Comparison of ENCODE assay signal across 9 cellular contexts in the genomic region with DNA sequence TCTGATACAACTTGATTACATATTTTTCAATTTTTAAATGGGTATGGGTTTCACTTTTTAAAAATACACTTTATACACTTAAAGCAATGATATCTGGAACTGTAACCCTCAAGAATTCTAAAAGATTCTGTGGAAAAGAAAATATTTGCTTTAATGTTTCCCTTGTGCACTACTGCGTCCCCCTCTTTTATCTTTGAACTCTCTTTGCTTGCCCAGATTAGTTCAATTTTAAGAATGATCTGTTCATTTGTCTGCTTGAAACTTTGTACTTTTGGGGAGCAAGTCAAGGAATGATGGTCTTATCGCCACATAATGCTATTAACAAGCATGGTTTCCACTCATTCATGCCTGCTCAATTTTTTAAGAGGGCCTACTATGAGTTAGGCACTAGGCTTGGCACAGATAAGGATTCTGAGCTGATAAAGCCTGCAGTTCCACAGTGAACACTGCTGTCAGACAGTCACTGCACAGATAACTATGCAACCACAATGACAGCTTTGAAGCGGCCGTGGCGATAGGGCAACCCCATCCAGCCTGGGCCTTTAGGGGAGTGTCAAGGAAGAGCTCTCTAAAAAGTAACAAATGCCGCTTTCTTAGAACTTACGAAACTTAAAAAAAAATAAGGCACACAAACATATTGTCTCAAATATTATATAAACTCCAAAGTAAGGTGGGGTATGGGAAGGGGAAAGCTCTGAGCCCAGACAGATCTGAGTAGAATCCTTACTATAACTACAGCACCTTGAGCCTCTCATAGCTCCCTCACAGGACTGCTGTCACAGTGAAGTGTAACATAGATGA. TPM values are rescaled to one million over a fixed set of nuclear protein-coding genes. Genes with fewer than 3 reads are reported as not detected.
DNase-seq lines count a peak whose midpoint lies in the region; ATAC-seq and TF ChIP-seq lines count a peak whose summit lies in the region.
"Had no signal": no experiment of that assay in that cellular context is flagged by ENCODE, and none has a peak within 500 bp of the region (broad histone marks: within the 10 kb centered on the region; RNA-seq: fewer than 3 reads in every experiment).

No MANE protein-coding gene starts in this region.

- 89% methylated on average over 7 of the region's 7 CpGs for WGBS in aorta, 2 donors
- 75 to 88% methylated on average over 7 of the region's 7 CpGs for WGBS in sigmoid colon, 2 donors

- no peak for TF ChIP-seq EP300 in sigmoid colon (IDR thresholded peaks at IDR 0.05)

- no peak for TF ChIP-seq POLR2A in sigmoid colon (IDR thresholded peaks at IDR 0.05)

- H3K36me3 Mint-ChIP-seq in activated T-helper 2 cell treated with anti-CD3 and anti-CD28 coated beads, Interferon-gamma antibody, Interleukin-2, Interleukin-4, amounts not matched to agents 10 μg/mL and 5 μg/mL and 100 μg/mL, durations not matched to agents 14 hours and 24 hours and 36 hours (ENCODE audit: low read depth) = peaks cover 49% of the 10 kb centered on the region

- ATAC-seq in lower lobe of right lung (peak; percentile 62 to 66), aorta (ENCODE audit: low FRiP score) (no peak), HG02885 (IDR thresholded peaks at IDR 0.05; ENCODE audit: poor library complexity, unreplicated experiment) (no peak)

- H3K27me3 ChIP-seq in lower lobe of right lung (ENCODE audit: low read depth) = no peaks in the 10 kb centered on the region
- no peaks in the 10 kb centered on the region for H3K27me3 ChIP-seq in aorta (ENCODE audit: control insufficient read depth in 1 of 2, insufficient read depth in 2 of 2, low read length in 1 of 2)
- H3K27me3 ChIP-seq in sigmoid colon = no peaks in the 10 kb centered on the region

- H3K27ac Mint-ChIP-seq in activated T-helper 2 cell treated with anti-CD3 and anti-CD28 coated beads, Interferon-gamma antibody, Interleukin-2, Interleukin-4, amounts not matched to agents 10 μg/mL and 5 μg/mL and 100 μg/mL, durations not matched to agents 14 hours and 24 hours and 36 hours = no peak overlapping the region

- intact Hi-C loops in activated T-helper 2 cell treated with anti-CD3 and anti-CD28 coated beads, Interferon-gamma antibody, Interleukin-2, Interleukin-4, amounts not matched to agents 10 μg/mL and 5 μg/mL and 100 μg/mL, durations not matched to agents 14 hours and 24 hours and 36 hours (cut with micrococcal nuclease) = no loop called here
- intact Hi-C loops in lower lobe of right lung (cut with DNase I) (no loop called here), aorta (cut with DNase I) (no loop called here), sigmoid colon (cut with DNase I) (no loop called here)

- no peak for TF ChIP-seq CTCF in lower lobe of right lung (IDR thresholded peaks at IDR 0.05)
- TF ChIP-seq CTCF in sigmoid colon (IDR thresholded peaks at IDR 0.05) = no peak

- H3K4me1 Mint-ChIP-seq in activated T-helper 2 cell treated with anti-CD3 and anti-CD28 coated beads, Interferon-gamma antibody, Interleukin-2, Interleukin-4, amounts not matched to agents 10 μg/mL and 5 μg/mL and 100 μg/mL, durations not matched to agents 14 hours and 24 hours and 36 hours (ENCODE audit: low read depth) = peaks cover 63% of the 10 kb centered on the region

- H3K4me3 Mint-ChIP-seq in activated T-helper 2 cell treated with anti-CD3 and anti-CD28 coated beads, Interferon-gamma antibody, Interleukin-2, Interleukin-4, amounts not matched to agents 10 μg/mL and 5 μg/mL and 100 μg/mL, durations not matched to agents 14 hours and 24 hours and 36 hours (ENCODE audit: low read depth) = no peak overlapping the region

- H3K4me3 ChIP-seq in lower lobe of right lung (no peak overlapping the region), aorta (ENCODE audit: low read length in 2 of 2) (no peak overlapping the region), sigmoid colon (no peak overlapping the region)

- H3K9me3 Mint-ChIP-seq in activated T-helper 2 cell treated with anti-CD3 and anti-CD28 coated beads, Interferon-gamma antibody, Interleukin-2, Interleukin-4, amounts not matched to agents 10 μg/mL and 5 μg/mL and 100 μg/mL, durations not matched to agents 14 hours and 24 hours and 36 hours = no peaks in the 10 kb centered on the region

- H3K27me3 Mint-ChIP-seq in activated T-helper 2 cell treated with anti-CD3 and anti-CD28 coated beads, Interferon-gamma antibody, Interleukin-2, Interleukin-4, amounts not matched to agents 10 μg/mL and 5 μg/mL and 100 μg/mL, durations not matched to agents 14 hours and 24 hours and 36 hours (ENCODE audit: low read depth) = no peaks in the 10 kb centered on the region

- H3K4me1 ChIP-seq in lower lobe of right lung (peaks cover 93% of the 10 kb centered on the region), aorta (ENCODE audit: control insufficient read depth in 1 of 2, insufficient read depth in 2 of 2, low read length in 2 of 2) (no peaks in the 10 kb centered on the region), sigmoid colon (peaks cover 0 to 31% (median 19%) of the 10 kb centered on the region in 4 donors)

- H3K36me3 ChIP-seq in lower lobe of right lung (peaks cover 4% of the 10 kb centered on the region), aorta (ENCODE audit: control insufficient read depth in 1 of 2, insufficient read depth in 2 of 2, low read length in 1 of 2) (no peaks in the 10 kb centered on the region), sigmoid colon (no peaks in the 10 kb centered on the region)

- DNase-seq in stimulated activated CD4-positive, alpha-beta T cell treated with anti-CD3 and anti-CD28 coated beads, Interleukin-15, amount 100 ng/mL, for 24 hours = peak; percentile 75
- no peak for DNase-seq in stimulated activated CD4-positive, alpha-beta T cell treated with anti-CD3 and anti-CD28 coated beads, Interleukin-12 subunit alpha, Interleukin-12 subunit beta, amount 100 ng/mL, for 4 hours
- DNase-seq in activated T-helper 2 cell treated with anti-CD3 and anti-CD28 coated beads, Interferon-gamma antibody, Interleukin-2, Interleukin-4, amounts not matched to agents 10 μg/mL and 5 μg/mL and 100 μg/mL, durations not matched to agents 14 hours and 24 hours and 36 hours (ENCODE audit: low spot score) = peak; percentile 70
- DNase-seq in lower lobe of right lung (no peak), aorta (no peak), COLO829 (ENCODE audit: low spot score) (no peak), sigmoid colon (no peak)
- DNase-seq: NCI-H2029 treated with DMSO at 0.1 percent for 48 hours had no signal

- no peak overlapping the region for H3K27ac ChIP-seq in lower lobe of right lung
- no peak overlapping the region for H3K27ac ChIP-seq in aorta (ENCODE audit: low read depth in 1 of 2, low read length in 2 of 2)
- no peak overlapping the region for H3K27ac ChIP-seq in sigmoid colon

- H3K9me3 ChIP-seq in lower lobe of right lung (no peaks in the 10 kb centered on the region), aorta (ENCODE audit: control insufficient read depth, low read length) (no peaks in the 10 kb centered on the region), sigmoid colon (no peaks in the 10 kb centered on the region)

RNA-seq across cellular contexts. Expression of gene FYN, which starts 29.7 kb away (rescaled TPM):
- 359 TPM in 2 replicates for total RNA-seq in activated T-helper 2 cell treated with anti-CD3 and anti-CD28 coated beads, Interferon-gamma antibody, Interleukin-2, Interleukin-4, amounts not matched to agents 10 μg/mL and 5 μg/mL and 100 μg/mL, durations not matched to agents 14 hours and 24 hours and 36 hours
- total RNA-seq in lower lobe of right lung (99.2 TPM), aorta (100 to 1,000 TPM; 100 to 162 TPM), sigmoid colon (10 to 100 TPM; 56.9 to 81.4 (median 67.9) TPM)
- polyA plus RNA-seq in aorta (10 to 100 TPM; 31.7 to 32.5 TPM), sigmoid colon (10 to 100 TPM in 2 of 3 donors, 1 to 10 TPM in 1; 2.3 to 43.9 (median 35.4) TPM)

Comparison
In these comparisons a context has a peak if more than half of its experiments do, and no peak if none do; other contexts are left out.
1. DNase-seq: peak in stimulated activated CD4-positive, alpha-beta T cell treated with anti-CD3 and anti-CD28 coated beads, Interleukin-15, amount 100 ng/mL, for 24 hours (single experiment) and activated T-helper 2 cell treated with anti-CD3 and anti-CD28 coated beads, Interferon-gamma antibody, Interleukin-2, Interleukin-4, amounts not matched to agents 10 μg/mL and 5 μg/mL and 100 μg/mL, durations not matched to agents 14 hours and 24 hours and 36 hours (single experiment); none in stimulated activated CD4-positive, alpha-beta T cell treated with anti-CD3 and anti-CD28 coated beads, Interleukin-12 subunit alpha, Interleukin-12 subunit beta, amount 100 ng/mL, for 4 hours (single experiment), lower lobe of right lung (single experiment), aorta (0 of 2), COLO829 (single experiment) and sigmoid colon (single experiment).
2. ATAC-seq: peak in lower lobe of right lung (2 of 2); none in aorta (single experiment) and HG02885 (single experiment).